ENCODE assay signal across 8 cellular contexts in the genomic region with DNA sequence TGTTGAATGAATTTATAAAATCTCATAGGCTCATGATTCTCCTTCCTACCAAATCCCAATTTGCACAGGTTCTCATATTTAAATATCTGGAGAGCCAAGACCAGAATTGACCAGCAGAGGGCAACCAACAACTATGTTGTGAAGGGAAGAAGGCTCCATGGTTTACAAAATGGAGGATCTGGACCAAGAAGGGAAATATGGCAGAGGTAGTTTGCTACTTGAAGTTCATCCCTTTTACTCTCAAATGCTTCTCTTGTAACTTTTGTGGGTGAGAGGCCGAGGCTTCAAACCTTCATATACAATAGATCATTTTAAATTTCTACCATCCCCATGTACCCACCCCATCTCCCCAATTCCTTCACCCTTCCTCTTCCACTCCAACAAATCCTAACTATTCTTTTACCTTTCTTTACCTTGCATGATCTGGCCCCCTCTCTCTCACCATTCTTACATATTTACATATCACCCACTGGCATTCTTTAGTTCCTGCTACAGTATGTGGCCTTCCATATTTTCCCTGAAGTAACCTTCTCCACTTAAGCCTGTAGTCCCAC.
DNase-seq lines count a peak whose midpoint lies in the region; ATAC-seq, FAIRE-seq and TF ChIP-seq lines count a peak whose summit lies in the region.

No MANE protein-coding gene starts in this region.

- peak; percentile 95 for FAIRE-seq in A204.1 (lab: Jason Lieb, UNC)

- ATAC-seq in GM18505 (IDR thresholded peaks at IDR 0.05; ENCODE audit: unreplicated experiment): no peak
- no peak for ATAC-seq in HG02571 (IDR thresholded peaks at IDR 0.05; ENCODE audit: unreplicated experiment)

- peak; percentile 86 to 92 for DNase-seq in NCI-H2081 (lab: John Stamatoyannopoulos, UW)
- peak; percentile 64 for DNase-seq in T-helper 9 cell
- peak; percentile 89 for DNase-seq in astrocyte of the hippocampus (ENCODE audit: low read depth, low spot score)
- DNase-seq in iPS-NIHi7 (ENCODE audit: extremely low spot score): peak; percentile 63
- DNase-seq in stimulated activated CD4-positive, alpha-beta T cell treated with anti-CD3 and anti-CD28 coated beads, Interleukin-12 subunit alpha, Interleukin-12 subunit beta, amount 100 ng/mL, for 4 hours: peak; percentile 63

- TF ChIP-seq POLR2A in GM18505 (IDR thresholded peaks at IDR 0.05; ENCODE audit: borderline replicate concordance, extremely low read depth, insufficient read depth, insufficient read length): peak; percentile 23
